In the genomic region with DNA sequence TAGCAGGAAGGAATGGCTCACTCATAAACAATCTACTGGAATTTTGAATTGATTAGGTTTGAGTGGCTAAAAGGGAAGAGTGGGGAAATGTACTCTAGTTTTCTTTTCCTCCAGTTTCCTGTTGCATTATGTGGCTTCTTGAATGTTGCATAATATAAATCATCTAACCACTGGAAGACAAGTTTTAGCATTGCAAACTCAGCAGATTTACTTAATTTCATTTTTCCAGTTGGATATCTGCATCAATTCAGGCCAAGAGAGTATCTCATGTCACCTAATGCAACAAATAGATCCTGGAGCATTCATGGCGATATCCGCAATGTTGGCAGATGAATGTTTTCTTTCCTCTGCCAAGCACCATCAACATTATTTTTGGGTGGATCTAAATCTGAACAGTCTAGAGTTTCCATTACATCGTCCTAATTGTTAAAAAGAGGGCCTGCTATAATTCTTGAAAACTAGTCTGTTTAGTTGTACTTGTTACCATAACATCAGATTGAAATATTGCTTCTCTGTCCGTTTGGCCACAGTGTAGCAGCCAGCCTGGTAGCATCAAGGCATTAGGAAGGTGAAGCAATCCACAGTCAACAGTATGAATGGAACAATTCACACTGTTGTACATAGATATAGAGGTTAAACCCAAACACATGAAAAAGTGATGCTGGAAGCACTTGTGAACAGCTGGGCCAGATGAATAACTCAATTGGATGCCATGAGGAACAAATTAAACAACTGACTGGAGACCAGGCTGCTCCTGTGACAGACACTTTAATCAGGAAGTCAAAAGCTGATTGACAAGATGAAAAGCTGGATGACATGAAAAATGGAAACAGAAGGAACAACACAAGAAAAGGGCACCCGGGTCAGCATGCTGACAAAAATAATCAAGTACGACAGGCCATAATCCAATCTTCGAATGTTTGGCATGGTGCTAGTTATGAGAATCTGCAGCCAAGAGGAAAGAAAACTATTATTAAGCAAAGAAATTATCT, we compare ENCODE assay signal across 24 cellular contexts.
"Had no signal": no experiment of that assay in that cellular context is flagged by ENCODE, and none has a peak within 500 bp of the region (broad histone marks: within the 10 kb centered on the region; RNA-seq: fewer than 3 reads in every experiment).

No MANE protein-coding gene starts in this region.

- FAIRE-seq: TTC549 had no signal

- H3K4me2 ChIP-seq: hepatocyte, smooth muscle cell had no signal

- DNase-seq: activated CD4-positive, alpha-beta T cell treated with anti-CD3 and anti-CD28 coated beads, Interleukin-2, amount 10 ng/mL, durations not matched to agents 7 days and 5 days; activated CD4-positive, CD25-positive, alpha-beta regulatory T cell treated with anti-CD3 and anti-CD28 coated beads, Interleukin-2, amount 50 U/mL, for 72 hours; activated CD8-positive, alpha-beta memory T cell treated with anti-CD3 and anti-CD28 coated beads, Interleukin-2, amount 10 ng/mL, durations not matched to agents 7 days and 5 days; activated CD8-positive, alpha-beta T cell treated with anti-CD3 and anti-CD28 coated beads for 36 hours; activated effector memory CD4-positive, alpha-beta T cell treated with anti-CD3 and anti-CD28 coated beads, Interleukin-2, amount 50 U/mL, for 16 hours; activated naive CD4-positive, alpha-beta T cell treated with anti-CD3 and anti-CD28 coated beads, Interleukin-2, amount 10 ng/mL, durations not matched to agents 7 days and 5 days; activated T-cell treated with anti-CD3 and anti-CD28 coated beads for 4 hours; amygdala; body of pancreas; caudate nucleus; effector CD8-positive, alpha-beta T cell; erythroblast; foreskin melanocyte; glutamatergic neuron; immature natural killer cell; left lung; naive thymus-derived CD8-positive, alpha-beta T cell; stimulated activated CD4-positive, alpha-beta T cell treated with anti-CD3 and anti-CD28 coated beads, Interleukin-15, amount 100 ng/mL, for 24 hours; WERI-Rb-1 had no signal

- H3K27me3 ChIP-seq: body of pancreas, hepatocyte, left lung had no signal

- H3K4me1 ChIP-seq: body of pancreas, left lung had no signal

- H3K27ac ChIP-seq: body of pancreas, hepatocyte, left lung, WERI-Rb-1 had no signal

- H3K36me3 ChIP-seq: left lung, WERI-Rb-1 had no signal

- H3K4me3 ChIP-seq: body of pancreas, hepatocyte, left lung, smooth muscle cell had no signal

- H3K79me2 ChIP-seq: hepatocyte had no signal

- H2AFZ ChIP-seq: hepatocyte had no signal

- ATAC-seq: activated CD8-positive, alpha-beta memory T cell treated with anti-CD3 and anti-CD28 coated beads, Interleukin-2, amount 10 ng/mL, durations not matched to agents 7 days and 5 days; activated CD8-positive, alpha-beta T cell treated with anti-CD3 and anti-CD28 coated beads for 36 hours; body of pancreas; left lung; naive thymus-derived CD8-positive, alpha-beta T cell; sciatic nerve; stimulated activated memory B cell treated with anti-CD40 and anti-IgM and Interleukin-4, amounts not matched to agents 10 μg/mL and 1 μg/mL and 100 μg/mL, for 72 hours had no signal
